Comparison of ENCODE assay signal across 18 cellular contexts in the genomic region with DNA sequence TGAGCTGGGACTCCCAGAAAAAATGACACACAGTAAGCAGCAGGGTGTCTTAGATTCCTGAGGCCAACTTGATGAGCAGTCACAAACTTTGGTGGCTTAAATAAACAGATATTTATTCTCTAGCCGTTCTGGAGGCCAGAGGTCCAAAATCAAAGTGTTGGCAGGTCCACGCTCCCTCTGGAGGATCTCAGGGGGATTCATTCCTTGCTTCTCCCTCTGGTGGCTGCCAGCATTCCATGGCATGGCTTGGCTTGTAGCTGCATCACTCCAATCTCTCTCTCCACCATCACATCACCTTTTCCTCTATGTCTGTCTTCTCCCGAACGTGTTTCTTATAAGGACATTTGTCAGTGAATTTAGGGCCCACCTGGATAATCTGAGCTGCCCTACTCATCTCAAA.
DNase-seq lines count a peak whose midpoint lies in the region; ATAC-seq and TF ChIP-seq lines count a peak whose summit lies in the region.
"Had no signal": no experiment of that assay in that cellular context is flagged by ENCODE, and none has a peak within 500 bp of the region (broad histone marks: within the 10 kb centered on the region; RNA-seq: fewer than 3 reads in every experiment).

No MANE protein-coding gene starts in this region.

- H3K4me3 ChIP-seq in OCI-LY7 (ENCODE audit: low read depth, low read length, poor library complexity, severe bottlenecking), result no peak overlapping the region
- no peak overlapping the region for H3K4me3 ChIP-seq in brain microvascular endothelial cell (ENCODE audit: low read depth, low read length)
- H3K4me3 ChIP-seq: body of pancreas, psoas muscle, upper lobe of right lung had no signal

- no peaks in the 10 kb centered on the region for H3K27me3 Mint-ChIP-seq in activated naive CD8-positive, alpha-beta T cell treated with anti-CD3 and anti-CD28 coated beads, Interleukin-2, amount 50 U/mL, for 24 hours
- no peaks in the 10 kb centered on the region for H3K27me3 Mint-ChIP-seq in activated naive CD8-positive, alpha-beta T cell treated with anti-CD3 and anti-CD28 coated beads for 36 hours
- H3K27me3 Mint-ChIP-seq in stimulated activated memory B cell treated with anti-CD40 and anti-IgM and Interleukin-4, amounts not matched to agents 10 μg/mL and 1 μg/mL and 100 μg/mL, for 72 hours, result no peaks in the 10 kb centered on the region
- H3K27me3 Mint-ChIP-seq: effector memory CD8-positive, alpha-beta T cell had no signal

- no peaks in the 10 kb centered on the region for H3K9me2 ChIP-seq in OCI-LY7 (ENCODE audit: insufficient read depth, low read length)

- H3K4me1 Mint-ChIP-seq in activated naive CD8-positive, alpha-beta T cell treated with anti-CD3 and anti-CD28 coated beads, Interleukin-2, amount 50 U/mL, for 24 hours, result peaks cover 96% of the 10 kb centered on the region
- H3K4me1 Mint-ChIP-seq in activated naive CD8-positive, alpha-beta T cell treated with anti-CD3 and anti-CD28 coated beads for 36 hours, result peaks cover 49% of the 10 kb centered on the region
- H3K4me1 Mint-ChIP-seq in stimulated activated memory B cell treated with anti-CD40 and anti-IgM and Interleukin-4, amounts not matched to agents 10 μg/mL and 1 μg/mL and 100 μg/mL, for 72 hours, result peaks cover 71% of the 10 kb centered on the region

- H3K36me3 ChIP-seq in OCI-LY7 (ENCODE audit: insufficient read depth, low read length) (peaks cover 35% of the 10 kb centered on the region), brain microvascular endothelial cell (replicated peaks) (no peaks in the 10 kb centered on the region)
- H3K36me3 ChIP-seq: upper lobe of right lung had no signal

- no peak overlapping the region for H2AFZ ChIP-seq in OCI-LY7 (ENCODE audit: low read length)

- CTCF ChIA-PET in OCI-LY7 (lab: Charles Lee; ENCODE audit: unreplicated experiment), result interaction anchor here (1.4 kb wide), 1 partner anchor 13 kb away, joined by 3 read pairs; no protein-coding TSS in a partner anchor

- H3K4me1 ChIP-seq in OCI-LY7 (ENCODE audit: insufficient read depth, low read length, poor library complexity, severe bottlenecking), result peaks cover 97% of the 10 kb centered on the region
- H3K4me1 ChIP-seq: upper lobe of right lung had no signal

- TF ChIP-seq CTCF in OCI-LY7 (conservative IDR thresholded peaks at IDR 0.05; ENCODE audit: low read length) (no peak), brain microvascular endothelial cell (IDR thresholded peaks at IDR 0.05; ENCODE audit: low read depth, low read length, missing control alignments) (peak; percentile 66)

- intact Hi-C loops in OCI-LY7 (cut with micrococcal nuclease; ENCODE audit: unreplicated experiment), result no loop called here

- no peak for ATAC-seq in activated naive CD8-positive, alpha-beta T cell treated with anti-CD3 and anti-CD28 coated beads, Interleukin-2, amount 50 U/mL, for 24 hours
- ATAC-seq in stimulated activated memory B cell treated with anti-CD40 and anti-IgM and Interleukin-4, amounts not matched to agents 10 μg/mL and 1 μg/mL and 100 μg/mL, for 72 hours, result no peak
- ATAC-seq in HG02798 (IDR thresholded peaks at IDR 0.05; ENCODE audit: poor library complexity, unreplicated experiment) (no peak), HG02623 (IDR thresholded peaks at IDR 0.05; ENCODE audit: unreplicated experiment) (no peak), HG03196 (IDR thresholded peaks at IDR 0.05; ENCODE audit: unreplicated experiment) (no peak)
- ATAC-seq: body of pancreas; effector memory CD8-positive, alpha-beta T cell; psoas muscle; upper lobe of right lung had no signal

- peaks cover 54% of the 10 kb centered on the region; the same call in 1 of the 2 replicates for H3K79me2 ChIP-seq in OCI-LY7 (ENCODE audit: insufficient read depth, low read depth, low read length)

- no TSS peak for BruUV-seq in OCI-LY7 (replicated peaks; lab: Mats Ljungman, UMichigan)

- POLR2A ChIA-PET in OCI-LY7 (lab: Charles Lee), result interaction anchor here (0.6 to 12.6 kb wide), 5 partner anchors 10 to 30 kb away, joined by 3 to 176 read pairs (median 4); no protein-coding TSS in a partner anchor

- H3K27ac ChIP-seq in OCI-LY7 (ENCODE audit: low read depth, low read length, poor library complexity, severe bottlenecking) (peak overlapping the region; percentile 17), brain microvascular endothelial cell (no peak overlapping the region)
- H3K27ac ChIP-seq: body of pancreas, psoas muscle, upper lobe of right lung had no signal

- no peaks in the 10 kb centered on the region for H3K9me3 Mint-ChIP-seq in activated naive CD8-positive, alpha-beta T cell treated with anti-CD3 and anti-CD28 coated beads, Interleukin-2, amount 50 U/mL, for 24 hours
- H3K9me3 Mint-ChIP-seq in activated naive CD8-positive, alpha-beta T cell treated with anti-CD3 and anti-CD28 coated beads for 36 hours, result no peaks in the 10 kb centered on the region
- H3K9me3 Mint-ChIP-seq in stimulated activated memory B cell treated with anti-CD40 and anti-IgM and Interleukin-4, amounts not matched to agents 10 μg/mL and 1 μg/mL and 100 μg/mL, for 72 hours, result no peaks in the 10 kb centered on the region
- H3K9me3 Mint-ChIP-seq: activated T-helper 2 cell treated with anti-CD3 and anti-CD28 coated beads, Interferon-gamma antibody, Interleukin-2, Interleukin-4, amounts not matched to agents 10 μg/mL and 5 μg/mL and 100 μg/mL, durations not matched to agents 14 hours and 24 hours and 36 hours; effector memory CD8-positive, alpha-beta T cell had no signal

- H3K27me3 ChIP-seq in brain microvascular endothelial cell (replicated peaks), result no peaks in the 10 kb centered on the region
- H3K27me3 ChIP-seq: body of pancreas, upper lobe of right lung had no signal

- H3K4me3 Mint-ChIP-seq in activated naive CD8-positive, alpha-beta T cell treated with anti-CD3 and anti-CD28 coated beads, Interleukin-2, amount 50 U/mL, for 24 hours, result no peak overlapping the region
- H3K4me3 Mint-ChIP-seq in activated naive CD8-positive, alpha-beta T cell treated with anti-CD3 and anti-CD28 coated beads for 36 hours, result no peak overlapping the region
- H3K4me3 Mint-ChIP-seq in stimulated activated memory B cell treated with anti-CD40 and anti-IgM and Interleukin-4, amounts not matched to agents 10 μg/mL and 1 μg/mL and 100 μg/mL, for 72 hours, result no peak overlapping the region
- H3K4me3 Mint-ChIP-seq: effector memory CD8-positive, alpha-beta T cell had no signal

- H3K9me3 ChIP-seq in OCI-LY7 (ENCODE audit: low read length), result no peaks in the 10 kb centered on the region
- H3K9me3 ChIP-seq: body of pancreas, psoas muscle, upper lobe of right lung had no signal

- H3K27ac Mint-ChIP-seq in activated naive CD8-positive, alpha-beta T cell treated with anti-CD3 and anti-CD28 coated beads, Interleukin-2, amount 50 U/mL, for 24 hours, result peak overlapping the region; percentile 2
- no peak overlapping the region for H3K27ac Mint-ChIP-seq in activated naive CD8-positive, alpha-beta T cell treated with anti-CD3 and anti-CD28 coated beads for 36 hours
- H3K27ac Mint-ChIP-seq in stimulated activated memory B cell treated with anti-CD40 and anti-IgM and Interleukin-4, amounts not matched to agents 10 μg/mL and 1 μg/mL and 100 μg/mL, for 72 hours, result peak overlapping the region; percentile 24
- H3K27ac Mint-ChIP-seq: effector memory CD8-positive, alpha-beta T cell had no signal

- in situ Hi-C loops in brain microvascular endothelial cell (cut with HindIII; ENCODE audit: low pct_ligation_motif_present, low sequenced_read_pairs), result no loop called here

- H3K4me2 ChIP-seq in OCI-LY7 (ENCODE audit: low read length), result peak overlapping the region; percentile 63

- H4K20me1 ChIP-seq in OCI-LY7 (ENCODE audit: insufficient read depth, low read length), result no peaks in the 10 kb centered on the region

- H3K36me3 Mint-ChIP-seq in activated naive CD8-positive, alpha-beta T cell treated with anti-CD3 and anti-CD28 coated beads, Interleukin-2, amount 50 U/mL, for 24 hours (ENCODE audit: low read depth), result peaks cover 37% of the 10 kb centered on the region
- H3K36me3 Mint-ChIP-seq in activated naive CD8-positive, alpha-beta T cell treated with anti-CD3 and anti-CD28 coated beads for 36 hours, result peaks cover 44% of the 10 kb centered on the region
- peaks cover 5% of the 10 kb centered on the region for H3K36me3 Mint-ChIP-seq in stimulated activated memory B cell treated with anti-CD40 and anti-IgM and Interleukin-4, amounts not matched to agents 10 μg/mL and 1 μg/mL and 100 μg/mL, for 72 hours

- DNase-seq in activated naive CD8-positive, alpha-beta T cell treated with anti-CD3 and anti-CD28 coated beads, Interleukin-2, amount 50 U/mL, for 24 hours, result no peak
- DNase-seq in activated naive CD8-positive, alpha-beta T cell treated with anti-CD3 and anti-CD28 coated beads for 36 hours, result no peak
- no peak for DNase-seq in OCI-LY7 (ENCODE audit: low spot score)
- DNase-seq in brain microvascular endothelial cell, result no peak
- DNase-seq: AML-193; body of pancreas; DND-41; effector memory CD8-positive, alpha-beta T cell; head of caudate nucleus; NCI-H2081 treated with DMSO at 0.1 percent for 48 hours; NK-92 treated with Interleukin-12 subunit alpha and Interleukin-12 subunit beta, amount 100 ng/mL, for 24 hours; psoas muscle; upper lobe of right lung had no signal
